ENCODE assay signal across 8 cellular contexts in the genomic region with DNA sequence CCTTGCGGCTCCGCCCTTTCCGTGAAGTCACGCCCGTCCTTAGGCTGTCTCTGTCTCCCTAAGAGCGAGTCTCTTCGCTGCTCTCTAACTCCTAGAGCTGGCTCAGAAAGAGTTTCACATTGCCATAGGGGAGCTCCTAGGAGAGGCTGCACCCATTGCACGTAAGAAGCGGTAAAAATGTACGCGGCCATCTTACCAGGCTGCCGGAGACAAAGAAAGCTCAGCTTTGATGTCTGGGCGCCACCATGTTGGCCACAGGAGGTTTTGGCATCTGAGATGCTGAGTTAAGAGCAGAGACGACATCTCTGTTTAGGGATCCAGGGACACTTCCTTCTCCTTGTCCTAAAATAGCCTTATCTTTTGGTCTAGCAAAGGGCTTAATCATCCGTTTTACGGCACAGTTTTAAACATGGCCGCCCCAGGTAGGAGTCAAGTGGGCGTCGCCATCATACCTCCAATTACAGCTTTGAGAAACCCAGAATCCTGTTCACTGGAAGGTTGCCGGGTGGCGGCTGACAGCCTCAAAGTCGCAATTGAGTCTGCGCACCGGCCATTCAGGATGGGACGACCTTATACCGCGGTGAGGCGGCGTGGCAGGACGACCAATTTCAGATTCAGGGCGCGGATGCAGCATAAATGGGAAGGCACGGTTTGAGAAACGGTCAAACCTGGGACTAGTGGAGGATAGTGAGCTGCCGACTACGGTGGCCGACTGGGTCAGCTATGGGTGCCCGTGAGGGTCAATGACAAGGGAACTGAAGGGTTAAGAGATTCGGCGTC. TPM values are rescaled to one million over a fixed set of nuclear protein-coding genes. Genes with fewer than 3 reads are reported as not detected.
DNase-seq lines count a peak whose midpoint lies in the region; ATAC-seq and TF ChIP-seq lines count a peak whose summit lies in the region.

A gene (plus strand): TSS at position 553 of the 780 bp plus-strand sequence. CDS start 16,501 bp downstream, outside the sequence.

- DNase-seq in GM23338 (ENCODE audit: low spot score) (peak; percentile 93), NCI-H526 (lab: John Stamatoyannopoulos, UW) (peak; percentile 83 to 89), mucosa of gallbladder (ENCODE audit: low spot score) (peak; percentile 82)
- DNase-seq in activated CD8-positive, alpha-beta memory T cell treated with anti-CD3 and anti-CD28 coated beads, Interleukin-2, amount 50 U/mL, for 48 hours = peak; percentile 90
- peak; percentile 48 to 68 for DNase-seq in stimulated activated CD8-positive, alpha-beta memory T cell treated with anti-CD3 and anti-CD28 coated beads, Interleukin-15, amount 100 ng/mL, for 48 hours (ENCODE audit: low read depth in 2 of 2)

- 1% methylated on average over 40 of the region's 40 CpGs for WGBS in esophagus, 2 donors

- H4K20me1 ChIP-seq in GM23338 (replicated peaks; ENCODE audit: insufficient read depth) = no peaks in the 10 kb centered on the region

- peaks cover 39% of the 10 kb centered on the region for H3K36me3 Mint-ChIP-seq in GM23338 (ENCODE audit: low read depth)

- no peak within 1 kb of the TSS for H3K27ac Mint-ChIP-seq in GM23338

- H3K79me2 ChIP-seq in GM23338 (replicated peaks; ENCODE audit: insufficient read depth) = peaks cover 14% of the 10 kb centered on the region; the same call in 1 of the 2 replicates

- H3K4me3 Mint-ChIP-seq in GM23338 = no peak within 1 kb of the TSS

- ATAC-seq in GM23338 (peak; percentile 89), HG03469 (IDR thresholded peaks at IDR 0.05; ENCODE audit: unreplicated experiment) (no peak)

- TF ChIP-seq CTCF in C4-2B (conservative IDR thresholded peaks at IDR 0.05) (no peak), GM23338 (conservative IDR thresholded peaks at IDR 0.05; ENCODE audit: low read depth in 2 of 2) (no peak)

- H3F3A ChIP-seq in GM23338 (replicated peaks; ENCODE audit: low read depth) = no peaks in the 10 kb centered on the region

- peaks cover 4% of the 10 kb centered on the region for H3K27me3 Mint-ChIP-seq in GM23338 (ENCODE audit: insufficient read depth, low read depth, poor library complexity)

- peaks cover 3% of the 10 kb centered on the region; the same call in 2 of the 3 replicates for H3K4me1 Mint-ChIP-seq in GM23338

- H3K9me3 ChIP-seq in esophagus (ENCODE audit: control insufficient read depth in 2 of 2, insufficient read depth in 1 of 2, low read depth in 1 of 2, low read length in 1 of 2) = no peaks in the 10 kb centered on the region

- H3K4me1 ChIP-seq in GM23338 (ENCODE audit: insufficient read depth) (peaks cover 6% of the 10 kb centered on the region), esophagus (ENCODE audit: control insufficient read depth in 2 of 2, insufficient read depth in 2 of 2, low read length in 1 of 2) (no peaks in the 10 kb centered on the region)

- H3K27me3 ChIP-seq in GM23338 (ENCODE audit: insufficient read depth) = no peaks in the 10 kb centered on the region
- H3K27me3 ChIP-seq in esophagus (ENCODE audit: control insufficient read depth in 1 of 2, insufficient read depth in 2 of 2, low read length in 2 of 2) = no peaks in the 10 kb centered on the region

- H3K4me3 ChIP-seq in GM23338 = peak within 1 kb of the TSS; percentile 74
- H3K4me3 ChIP-seq in esophagus (ENCODE audit: low read depth in 1 of 2, low read length in 2 of 2) = peak within 1 kb of the TSS; percentile 77 to 91

- H3K36me3 ChIP-seq in GM23338 (ENCODE audit: insufficient read depth) = no peaks in the 10 kb centered on the region; the same call in 1 of the 2 replicates
- H3K36me3 ChIP-seq in esophagus (ENCODE audit: control insufficient read depth in 2 of 2, insufficient read depth in 2 of 2, low read length in 1 of 2) = no peaks in the 10 kb centered on the region

- no peaks in the 10 kb centered on the region for H3K9me2 ChIP-seq in GM23338 (ENCODE audit: insufficient read depth)

- peak within 1 kb of the TSS; percentile 95 for H3K4me2 ChIP-seq in GM23338

- peak within 1 kb of the TSS; percentile 70 for H3K27ac ChIP-seq in C4-2B
- H3K27ac ChIP-seq in GM23338 (ENCODE audit: low read depth) = peak within 1 kb of the TSS; percentile 99
- peak within 1 kb of the TSS; percentile 96 to 99 for H3K27ac ChIP-seq in esophagus (ENCODE audit: low read depth in 2 of 2, low read length in 1 of 2)

- H2AFZ ChIP-seq in GM23338 = peak within 1 kb of the TSS; percentile 72

- peaks cover 25% of the 10 kb centered on the region for H3K9me3 Mint-ChIP-seq in GM23338

TF ChIP-seq in GM23338, 12 proteins besides CTCF, POLR2A, EP300 and RAD21:
- TF ChIP-seq CREB1 (CRISPR knock-in tag; IDR thresholded peaks at IDR 0.05; ENCODE audit: low read depth) (no peak; the same call in 1 of the 2 replicates), POLR2AphosphoS5 (IDR thresholded peaks at IDR 0.05; ENCODE audit: low read depth) (peak; percentile 87), STAT1 (IDR thresholded peaks at IDR 0.05; ENCODE audit: unreplicated experiment) (no peak)
- TF ChIP-seq, protein P1, sequence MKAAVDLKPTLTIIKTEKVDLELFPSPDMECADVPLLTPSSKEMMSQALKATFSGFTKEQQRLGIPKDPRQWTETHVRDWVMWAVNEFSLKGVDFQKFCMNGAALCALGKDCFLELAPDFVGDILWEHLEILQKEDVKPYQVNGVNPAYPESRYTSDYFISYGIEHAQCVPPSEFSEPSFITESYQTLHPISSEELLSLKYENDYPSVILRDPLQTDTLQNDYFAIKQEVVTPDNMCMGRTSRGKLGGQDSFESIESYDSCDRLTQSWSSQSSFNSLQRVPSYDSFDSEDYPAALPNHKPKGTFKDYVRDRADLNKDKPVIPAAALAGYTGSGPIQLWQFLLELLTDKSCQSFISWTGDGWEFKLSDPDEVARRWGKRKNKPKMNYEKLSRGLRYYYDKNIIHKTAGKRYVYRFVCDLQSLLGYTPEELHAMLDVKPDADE (IDR thresholded peaks at IDR 0.05) = peak; percentile 79; the same call in 1 of the 2 replicates
TF ChIP-seq in GM23338: peak in this region for 2.

RNA-seq across cellular contexts. Expression of the gene that starts here (rescaled TPM):
- 11.4 and 13.5 TPM in 2 replicates for total RNA-seq in GM23338 (2014; rRNA removed; shearing (Covaris generic))
- 6.8 and 8.0 TPM in 2 replicates for polyA plus RNA-seq in GM23338 (2016; fragmentation: Nextera tagmentation; extraction: Ambion mirVana)
- polyA plus RNA-seq in esophagus = 1 to 10 TPM; 1.7 to 4.1 TPM
- total RNA-seq in mucosa of gallbladder = 10.8 TPM
